Comparison of ENCODE assay signal across 18 cellular contexts in the genomic region with DNA sequence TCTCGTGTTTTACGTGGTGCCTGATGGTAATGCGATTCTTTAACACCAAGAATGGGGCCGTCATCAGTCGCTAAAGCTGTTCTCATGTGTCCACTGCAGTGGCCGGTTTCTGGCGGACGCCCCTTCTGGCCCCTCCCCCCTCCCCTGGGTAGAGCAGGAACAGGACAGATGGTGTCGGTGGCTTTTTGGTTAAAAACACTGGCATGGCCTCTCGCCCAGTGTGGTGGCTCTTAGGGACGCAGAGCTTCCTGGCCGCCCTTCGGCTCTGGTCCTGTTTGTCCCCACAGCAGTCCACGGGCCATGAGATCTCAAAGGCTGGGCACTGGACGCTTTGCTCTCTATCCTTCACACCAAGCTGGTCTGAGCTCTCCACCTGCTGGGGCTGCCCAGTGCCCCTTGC.
A peak's percentile ranks its signal among the peaks of the same experiment; 100 is the strongest.
DNase-seq lines count a peak whose midpoint lies in the region; ATAC-seq, FAIRE-seq and TF ChIP-seq lines count a peak whose summit lies in the region.
"Had no signal": no experiment of that assay in that cellular context is flagged by ENCODE, and none has a peak within 500 bp of the region (broad histone marks: within the 10 kb centered on the region; RNA-seq: fewer than 3 reads in every experiment).

No MANE protein-coding gene starts in this region.

- TF ChIP-seq POLR2A in spleen (IDR thresholded peaks at IDR 0.05) = no peak

- H3K27ac ChIP-seq in lower lobe of right lung (no peak overlapping the region), spleen (no peak overlapping the region)

- FAIRE-seq in urothelium cell line (lab: Jason Lieb, UNC) = no peak
- FAIRE-seq: GM12878, H1, HTR-8/SVneo had no signal

- TF ChIP-seq CTCF in lower lobe of right lung (IDR thresholded peaks at IDR 0.05) = no peak
- TF ChIP-seq CTCF in spleen (IDR thresholded peaks at IDR 0.05 in 8 of 11, conservative IDR thresholded peaks at IDR 0.05 in 3 of 11) = no peak

- peaks cover 21% of the 10 kb centered on the region for H3K27me3 ChIP-seq in lower lobe of right lung (ENCODE audit: low read depth)
- H3K27me3 ChIP-seq in spleen (replicated peaks in 1 of 7) = peaks cover 0 to 51% (median 10%) of the 10 kb centered on the region in 7 donors

- WGBS in spleen, 5 donors = 78 to 92% (median 88%) methylated on average over 9 to 15 of the region's 15 CpGs

- DNase-seq in left ventricle myocardium superior = peak; percentile 16
- DNase-seq in Right ventricle myocardium superior = no peak
- DNase-seq in lower lobe of right lung = peak; percentile 28
- DNase-seq in spleen = peak; percentile 47
- DNase-seq in urothelium cell line (ENCODE audit: low spot score) = no peak
- DNase-seq: BE2C; C1 segment of cervical spinal cord; CD4-positive, CD25-positive, alpha-beta regulatory T cell; COR-L47; DMS 273 treated with DMSO at 0.1 percent for 48 hours; DMS53; DND-41; EL; H9 had no signal

- H3K9me3 ChIP-seq in lower lobe of right lung (no peaks in the 10 kb centered on the region), spleen (no peaks in the 10 kb centered on the region)
- H3K9me3 ChIP-seq: BE2C had no signal

- H3K36me3 ChIP-seq in lower lobe of right lung (no peaks in the 10 kb centered on the region), spleen (no peaks in the 10 kb centered on the region)
- H3K36me3 ChIP-seq: BE2C had no signal

- H3K4me1 ChIP-seq in lower lobe of right lung (no peaks in the 10 kb centered on the region), spleen (peaks cover 0 to 7% (median 0%) of the 10 kb centered on the region in 6 donors)
- H3K4me1 ChIP-seq: BE2C had no signal

- H3K4me3 ChIP-seq in lower lobe of right lung (no peak overlapping the region), spleen (no peak overlapping the region)
- H3K4me3 ChIP-seq: GM12878 had no signal

- ATAC-seq in left ventricle myocardium superior = no peak
- no peak for ATAC-seq in Right ventricle myocardium superior (ENCODE audit: poor library complexity)
- no peak for ATAC-seq in lower lobe of right lung
- no peak for ATAC-seq in GM21526 (IDR thresholded peaks at IDR 0.05; ENCODE audit: low FRiP score, unreplicated experiment)
- ATAC-seq: GM12878 had no signal

- intact Hi-C loops in left ventricle myocardium superior (cut with micrococcal nuclease) (no loop called here), Right ventricle myocardium superior (cut with DNase I) (no loop called here), lower lobe of right lung (cut with DNase I) (no loop called here), spleen (cut with DNase I; ENCODE audit: low total_unique reads) (no loop called here)

Comparison
In these comparisons a context has a peak if more than half of its experiments do, and no peak if none do; other contexts are left out.
1. DNase-seq: peak in left ventricle myocardium superior (single experiment), lower lobe of right lung (single experiment) and spleen (single experiment); none in Right ventricle myocardium superior (single experiment) and urothelium cell line (single experiment).